8 cellular contexts compared by ENCODE assay signal in the genomic region with DNA sequence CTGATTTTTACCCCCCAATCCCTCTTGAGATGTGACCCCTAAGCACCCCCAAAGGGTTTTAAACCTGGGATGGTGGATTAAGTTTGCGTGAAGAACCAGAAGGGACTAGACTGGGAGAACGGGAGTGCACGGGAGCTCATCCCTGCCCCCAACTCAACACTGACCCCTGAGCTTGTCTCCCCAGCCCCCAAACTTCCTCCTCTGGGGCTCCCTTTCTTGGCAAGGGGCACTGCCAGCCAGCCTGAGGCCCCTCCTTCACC. TPM values are rescaled to one million over a fixed set of nuclear protein-coding genes. Genes with fewer than 3 reads are reported as not detected.
A peak's percentile ranks its signal among the peaks of the same experiment; 100 is the strongest.
DNase-seq lines count a peak whose midpoint lies in the region; ATAC-seq and TF ChIP-seq lines count a peak whose summit lies in the region.

No MANE protein-coding gene starts in this region.

- TF ChIP-seq CTCF in RWPE1 (conservative IDR thresholded peaks at IDR 0.05; ENCODE audit: low read depth) (no peak), fibroblast of villous mesenchyme (IDR thresholded peaks at IDR 0.05; ENCODE audit: insufficient read depth, low read depth, low read length) (no peak), gastrocnemius medialis (IDR thresholded peaks at IDR 0.05 in 4 of 5, conservative IDR thresholded peaks at IDR 0.05 in 1 of 5) (no peak)

- peaks cover 0 to 6% of the 10 kb centered on the region in 2 donors for H3K4me1 ChIP-seq in gastrocnemius medialis

- H3K27me3 ChIP-seq in gastrocnemius medialis: no peaks in the 10 kb centered on the region

- POLR2A ChIA-PET in RWPE1 (lab: Yijun Ruan, JAX; ENCODE audit: low non-redundant PET): interaction anchor here (0.5 to 2.7 kb wide), 6 partner anchors 12 to 48 kb away, joined by 3 to 9 read pairs (median 4); a partner anchor contains a TSS

- no peaks in the 10 kb centered on the region for H3K36me3 ChIP-seq in gastrocnemius medialis

- in situ Hi-C loops in gastrocnemius medialis (cut with MboI; ENCODE audit: low sequenced_read_pairs in 4 of 4): no loop called here

- H3K4me3 ChIP-seq in fibroblast of villous mesenchyme (ENCODE audit: low read depth, low read length): peak overlapping the region; percentile 69
- peak overlapping the region; percentile 37 to 49 (median 42) for H3K4me3 ChIP-seq in gastrocnemius medialis

- no peaks in the 10 kb centered on the region for H3K9me3 ChIP-seq in gastrocnemius medialis

- no peak for TF ChIP-seq POLR2A in gastrocnemius medialis (IDR thresholded peaks at IDR 0.05)

- DNase-seq in RWPE1 (ENCODE audit: low spot score) (no peak), fibroblast of villous mesenchyme (ENCODE audit: low read depth) (no peak), gastrocnemius medialis (no peak), NCI-H1417 treated with DMSO at 0.1 percent for 48 hours (lab: John Stamatoyannopoulos, UW) (no peak), NCI-H2227 (lab: John Stamatoyannopoulos, UW; ENCODE audit: unreplicated experiment) (no peak)

- CTCF ChIA-PET in RWPE1 (lab: Yijun Ruan, JAX): interaction anchor here (0.6 to 2.4 kb wide), 4 partner anchors 35 to 52 kb away, joined by 3 to 20 read pairs (median 6); no protein-coding TSS in a partner anchor

- ATAC-seq in GM19438 (IDR thresholded peaks at IDR 0.05; ENCODE audit: low read depth, unreplicated experiment) (peak; percentile 3), gastrocnemius medialis (no peak), HG02763 (IDR thresholded peaks at IDR 0.05; ENCODE audit: unreplicated experiment) (no peak), HG03097 (IDR thresholded peaks at IDR 0.05; ENCODE audit: low FRiP score, unreplicated experiment) (no peak)

- intact Hi-C loops in gastrocnemius medialis (cut with DNase I; ENCODE audit: low total_unique reads): no loop called here

- H3K27ac ChIP-seq in RWPE1 (peak overlapping the region; percentile 98), gastrocnemius medialis (peak overlapping the region; percentile 24 to 57 (median 43))

RNA-seq across cellular contexts. Expression of a gene that starts 5.0 kb away (rescaled TPM):
- 378 and 491 TPM in 2 replicates for total RNA-seq in fibroblast of villous mesenchyme
- total RNA-seq in gastrocnemius medialis: 100 to 1,000 TPM; 102 to 191 (median 170) TPM

RNA-seq across cellular contexts. Expression of a gene that starts 18.3 kb away (rescaled TPM):
- total RNA-seq in fibroblast of villous mesenchyme (2.6 and 3.5 TPM in 2 replicates), gastrocnemius medialis (1 to 10 TPM; 1.4 to 5.2 (median 3.3) TPM)

RNA-seq across cellular contexts. Expression of a gene that starts 27.3 kb away (rescaled TPM):
- 52.2 and 59.9 TPM in 2 replicates for total RNA-seq in fibroblast of villous mesenchyme
- 10 to 100 TPM; 11.4 to 29.1 (median 21.1) TPM for total RNA-seq in gastrocnemius medialis

RNA-seq across cellular contexts. Expression of a gene that starts 39.9 kb away (rescaled TPM):
- 30.7 and 40.6 TPM in 2 replicates for total RNA-seq in fibroblast of villous mesenchyme
- total RNA-seq in gastrocnemius medialis: 10 to 100 TPM in 3 of 4 donors, 1 to 10 TPM in 1; 8.9 to 37.3 (median 31.0) TPM
